In the genomic region with DNA sequence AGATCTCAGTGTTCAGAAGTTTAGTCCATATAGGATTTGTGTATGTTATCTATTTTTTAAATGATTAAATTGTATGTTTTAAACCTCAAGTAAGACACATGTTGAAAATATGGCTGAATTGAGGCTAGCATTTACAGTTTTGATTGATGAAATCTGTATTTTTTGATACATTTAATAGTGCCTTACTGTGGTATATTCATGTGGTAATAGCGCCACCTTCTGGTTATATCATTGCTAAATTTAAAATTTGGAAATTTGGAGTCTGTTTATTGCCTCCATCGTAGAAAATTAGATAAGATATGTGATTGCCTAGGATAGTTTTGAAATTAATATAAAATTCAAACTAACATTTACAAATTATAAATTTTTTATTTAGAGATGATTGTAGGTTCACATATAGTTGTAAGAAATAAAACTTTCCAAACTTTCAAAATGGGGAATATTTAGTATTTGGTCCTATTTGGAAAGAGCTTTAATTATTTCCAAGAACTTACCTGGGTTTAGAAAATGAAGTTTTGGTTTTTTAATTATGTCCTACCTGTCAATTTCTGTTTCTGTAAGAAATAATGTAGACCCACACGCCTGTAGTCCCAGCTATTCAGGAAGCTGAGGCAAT, we compare ENCODE assay signal across 8 cellular contexts. TPM values are rescaled to one million over a fixed set of nuclear protein-coding genes. Genes with fewer than 3 reads are reported as not detected.
DNase-seq lines count a peak whose midpoint lies in the region; ATAC-seq and TF ChIP-seq lines count a peak whose summit lies in the region.
"Had no signal": no experiment of that assay in that cellular context is flagged by ENCODE, and none has a peak within 500 bp of the region (broad histone marks: within the 10 kb centered on the region; RNA-seq: fewer than 3 reads in every experiment).

No MANE protein-coding gene starts in this region.

- H3K36me3 ChIP-seq in upper lobe of left lung = peaks cover 0 to 17% (median 2%) of the 10 kb centered on the region in 4 donors

- H3K27me3 ChIP-seq in upper lobe of left lung = no peaks in the 10 kb centered on the region

- peak; percentile 22 for TF ChIP-seq CTCF in GM13976 (IDR thresholded peaks at IDR 0.05; ENCODE audit: borderline replicate concordance, control extremely low read depth, extremely low read depth, insufficient read depth, missing control alignments)
- TF ChIP-seq CTCF in upper lobe of left lung (IDR thresholded peaks at IDR 0.05) = peak; percentile 27 to 76 (median 60)
- no peak for TF ChIP-seq CTCF in lower leg skin (IDR thresholded peaks at IDR 0.05)

- ATAC-seq in upper lobe of left lung (ENCODE audit: low FRiP score in 2 of 2) (peak in 1 of 2 donors; percentile 53), HG02884 (IDR thresholded peaks at IDR 0.05; ENCODE audit: unreplicated experiment) (no peak)

- H3K9me3 ChIP-seq in upper lobe of left lung = no peaks in the 10 kb centered on the region

- H3K4me3 ChIP-seq in upper lobe of left lung = no peak overlapping the region
- H3K4me3 ChIP-seq in lower leg skin (ENCODE audit: low read depth, poor library complexity, severe bottlenecking) = no peak overlapping the region

- WGBS in upper lobe of left lung, 2 donors = 34% methylated on average over 3 of the region's 3 CpGs
- 31 to 34% methylated on average over 3 of the region's 3 CpGs for WGBS in lower leg skin, 2 donors

- no peak overlapping the region for H3K27ac ChIP-seq in upper lobe of left lung

- no peaks in the 10 kb centered on the region for H3K4me1 ChIP-seq in upper lobe of left lung

- TF ChIP-seq EP300 in upper lobe of left lung (IDR thresholded peaks at IDR 0.05) = no peak

- in situ Hi-C loops in GM13976 (cut with MboI; ENCODE audit: low sequenced_read_pairs, unreplicated experiment) = no loop called here

- TF ChIP-seq POLR2A in upper lobe of left lung (IDR thresholded peaks at IDR 0.05) (no peak), lower leg skin (IDR thresholded peaks at IDR 0.05) (no peak)

- DNase-seq in GM13976 (ENCODE audit: low spot score) (no peak), NCI-H2081 (lab: John Stamatoyannopoulos, UW) (peak; percentile 9 to 43), astrocyte of the hippocampus (ENCODE audit: low read depth, low spot score) (peak; percentile 57), inferior parietal cortex (ENCODE audit: extremely low spot score) (peak; percentile 88), upper lobe of left lung (no peak), lower leg skin (ENCODE audit: low spot score in 2 of 2) (no peak)
- DNase-seq: T-cell had no signal

- intact Hi-C loops in lower leg skin (cut with DNase I; ENCODE audit: low total_unique reads) = loop anchor here (5.0 kb wide), 1 partner anchor 138 kb away; no protein-coding TSS in a partner anchor

RNA-seq across cellular contexts. Expression of a gene that starts 19.1 kb away (rescaled TPM):
- total RNA-seq in upper lobe of left lung (not detected), lower leg skin (not detected)
- total RNA-seq: T-cell had no signal

RNA-seq across cellular contexts. Expression of a gene that starts 26.0 kb away (rescaled TPM):
- total RNA-seq in upper lobe of left lung (10 to 100 TPM; 20.7 to 72.8 (median 36.2) TPM), lower leg skin (100 to 1,000 TPM in 1 of 4 donors, 10 to 100 TPM in 3; 71.0 to 113 (median 84.1) TPM)

Comparison
In these comparisons a context has a peak if more than half of its experiments do, and no peak if none do; other contexts are left out.
1. DNase-seq: peak in NCI-H2081 (2 of 2), astrocyte of the hippocampus (single experiment) and inferior parietal cortex (single experiment); none in GM13976 (single experiment), upper lobe of left lung (0 of 2) and lower leg skin (0 of 2).
2. CTCF ChIP-seq: peak in GM13976 (single experiment) and upper lobe of left lung (6 of 6); none in lower leg skin (0 of 3).